Comparison of ENCODE assay signal across 11 cellular contexts in the genomic region with DNA sequence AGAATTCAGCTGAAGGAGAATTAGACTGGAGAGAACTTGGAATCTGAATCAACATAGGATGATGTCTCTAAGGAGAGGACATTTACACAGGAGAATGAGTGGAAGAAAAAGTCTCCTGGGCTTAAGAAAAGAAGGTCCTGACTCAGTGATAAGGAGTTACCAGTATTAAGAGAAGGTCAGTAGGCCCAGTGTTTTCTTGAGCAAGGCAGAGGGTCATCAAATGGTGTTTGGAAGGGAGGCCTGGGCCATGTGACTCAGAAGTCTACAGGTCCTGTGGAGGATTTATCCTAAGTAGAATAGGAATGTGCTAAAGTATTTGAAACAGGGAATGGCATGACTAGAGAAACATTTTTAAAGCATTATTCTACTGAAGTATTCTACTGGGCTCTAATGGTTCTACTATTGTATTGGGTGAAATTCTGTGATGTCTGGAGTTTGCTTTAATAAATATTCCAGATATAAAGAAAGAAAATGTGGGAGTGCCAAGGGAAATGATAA. TPM values are rescaled to one million over a fixed set of nuclear protein-coding genes. Genes with fewer than 3 reads are reported as not detected.
DNase-seq lines count a peak whose midpoint lies in the region; ATAC-seq, FAIRE-seq and TF ChIP-seq lines count a peak whose summit lies in the region.
"Not testable (repeated sequence)": the region's sequence is repeated elsewhere in the genome, so short reads cannot be mapped to it uniquely, and the experiment has no call there.
"Had no signal": no experiment of that assay in that cellular context is flagged by ENCODE, and none has a peak within 500 bp of the region (broad histone marks: within the 10 kb centered on the region; RNA-seq: fewer than 3 reads in every experiment).

No MANE protein-coding gene starts in this region.

- POLR2A ChIA-PET in K562 (lab: Yijun Ruan, JAX), result not testable (repeated sequence)

- H3K36me3 ChIP-seq in GM23248 (ENCODE audit: low read depth); K562 (ENCODE audit: control insufficient read depth, insufficient read depth, low read length); left lung: not testable (repeated sequence)

- H3K27ac Mint-ChIP-seq in HFFc6 (peak overlapping the region; percentile 28; the same call in 1 of the 2 replicates), chondrocyte (ENCODE audit: unreplicated experiment) (peak overlapping the region; percentile 63)

- H3K9me2 ChIP-seq in GM23248 (ENCODE audit: insufficient read depth), result not testable (repeated sequence)

- not testable (repeated sequence) for H3K4me3 ChIP-seq in GM23248, K562, left lung

- in situ Hi-C loops in GM23248 (cut with MboI); K562 (cut with MboI): not testable (repeated sequence)

- not testable (repeated sequence) for H3K9me3 Mint-ChIP-seq in HFFc6; chondrocyte (ENCODE audit: low read depth)

- H3K4me3 Mint-ChIP-seq in HFFc6; chondrocyte (ENCODE audit: unreplicated experiment): not testable (repeated sequence)

- not testable (repeated sequence) for FAIRE-seq in K562 (lab: Jason Lieb, UNC)

- not testable (repeated sequence) for H3K79me2 ChIP-seq in GM23248 (ENCODE audit: insufficient read depth); K562 (ENCODE audit: control insufficient read depth, insufficient read depth, low read length)

- H3K4me1 ChIP-seq in GM23248 (ENCODE audit: insufficient read depth); K562 (replicated peaks in 1 of 2; ENCODE audit: control insufficient read depth in 2 of 2, insufficient read depth in 2 of 2, low read length in 2 of 2); left lung: not testable (repeated sequence)

- not testable (repeated sequence) for DNase-seq in GM23248; HFFc6; K562 (ENCODE audit: extremely low read depth in 1 of 4, low spot score in 3 of 4); chondrocyte (ENCODE audit: low spot score); left lung

- H3K4me2 ChIP-seq in GM23248 (ENCODE audit: unreplicated experiment); K562 (ENCODE audit: insufficient read depth, low read length): not testable (repeated sequence)

- peak overlapping the region; percentile 15; the same call in 1 of the 2 replicates for H3K27ac ChIP-seq in GM23248
- not testable (repeated sequence) for H3K27ac ChIP-seq in K562 (ENCODE audit: extremely low read depth, low read depth, low read length); left lung

- not testable (repeated sequence) for H3K4me1 Mint-ChIP-seq in HFFc6 (ENCODE audit: low read depth); chondrocyte (ENCODE audit: low read depth)

- H3K27me3 Mint-ChIP-seq in HFFc6 (ENCODE audit: insufficient read depth); chondrocyte (ENCODE audit: low read depth): not testable (repeated sequence)

- BruUV-seq in K562 (replicated peaks; lab: Mats Ljungman, UMichigan), result not testable (repeated sequence)

- H2AFZ ChIP-seq in GM23248; K562 (ENCODE audit: low read depth, low read length): not testable (repeated sequence)

- H3K9ac ChIP-seq in GM23248; K562 (ENCODE audit: insufficient read depth in 1 of 2, low read depth in 2 of 2, low read length in 2 of 2): not testable (repeated sequence)

- not testable (repeated sequence) for TF ChIP-seq POLR2A in K562 (conservative IDR thresholded peaks at IDR 0.05)

- H3K9me1 ChIP-seq in K562 (ENCODE audit: control insufficient read depth, insufficient read depth, low read length), result not testable (repeated sequence)

- ATAC-seq in SK-N-SH treated with all-trans-retinoic acid at 6 μM for 48 hours (peak; percentile 49; the same call in 1 of the 3 replicates), K562 (peak; percentile 65), left lung (peak; percentile 21)

- not testable (repeated sequence) for TF ChIP-seq EP300 in K562 (IDR thresholded peaks at IDR 0.05; ENCODE audit: low read length)

- H3K27me3 ChIP-seq in GM23248 (replicated peaks; ENCODE audit: insufficient read depth); K562 (ENCODE audit: control insufficient read depth in 2 of 2, insufficient read depth in 2 of 2, low read length in 2 of 2); left lung: not testable (repeated sequence)

- H4K20me1 ChIP-seq in GM23248 (ENCODE audit: insufficient read depth); K562 (replicated peaks; ENCODE audit: control insufficient read depth, insufficient read depth, low read length): not testable (repeated sequence)

- not testable (repeated sequence) for TF ChIP-seq CTCF in HFFc6 (IDR thresholded peaks at IDR 0.05); K562 (IDR thresholded peaks at IDR 0.05 in 2 of 3, conservative IDR thresholded peaks at IDR 0.05 in 1 of 3; ENCODE audit: insufficient read depth in 2 of 3, low read depth in 1 of 3, low read length in 3 of 3); chondrocyte (IDR thresholded peaks at IDR 0.05); left lung (IDR thresholded peaks at IDR 0.05)

- H3K9me3 ChIP-seq in GM23248 (ENCODE audit: low read depth); K562 (replicated peaks; ENCODE audit: control insufficient read depth, insufficient read depth, low read depth, low read length); left lung: not testable (repeated sequence)

- H3K36me3 Mint-ChIP-seq in HFFc6 (ENCODE audit: low read depth); chondrocyte (ENCODE audit: low read depth): not testable (repeated sequence)

- CTCF ChIA-PET in K562 (lab: Yijun Ruan, JAX; ENCODE audit: low intra/inter-chr PET ratio), result not testable (repeated sequence)

- not testable (repeated sequence) for TF ChIP-seq RAD21 in K562 (CRISPR knock-in tag; conservative IDR thresholded peaks at IDR 0.05 in 1 of 2, IDR thresholded peaks at IDR 0.05 in 1 of 2)

- not testable (repeated sequence) for H3F3A ChIP-seq in GM23248 (ENCODE audit: insufficient read depth)

- intact Hi-C loops in K562 (cut with micrococcal nuclease); left lung (cut with DNase I): not testable (repeated sequence)

RNA-seq across cellular contexts. Expression of gene NUTM2E, which starts 39.0 kb away (rescaled TPM):
- not detected in 2 replicates for total RNA-seq in GM23248 (2014; rRNA removed; shearing (Covaris generic))
- polyA plus RNA-seq in GM23248 (2016; fragmentation: Nextera tagmentation; extraction: Ambion mirVana) (not detected in 2 replicates), K562 (2011; rRNA removed) (0.05 TPM in 1 of 2 replicates, not detected in the other), K562 (2014; fragmentation: Illumina TruSeq; extraction: Trizol) (0.04 and 0.18 TPM in 2 replicates), K562 (2014; fragmentation: Nextera tagmentation; extraction: Ambion mirVana) (not detected), K562 (2014; rRNA removed) (0.08 TPM in 1 of 2 replicates, not detected in the other)
- not detected for total RNA-seq in HFFc6 (2021; fragmentation: NEBNext Ultra II Directional; extraction: Animal tissue kit (Norgen Biotek cat#: 25700))
- 0.12 TPM in 1 of 2 replicates, not detected in the other for total RNA-seq in K562 (2011; cell fraction: chromatin; rRNA removed; ENCODE audit: low replicate concordance)
- total RNA-seq in K562 (2011; cell fraction: nucleolus; rRNA removed), result not detected in 2 replicates
- total RNA-seq in K562 (2011; cell fraction: nucleoplasm; rRNA removed), result 0.15 TPM in 1 of 2 replicates, not detected in the other
- total RNA-seq in K562 (2014; rRNA removed) (0.05 TPM in 1 of 2 replicates, not detected in the other), K562 (2014; rRNA removed; fragmentation: Illumina TruSeq; extraction: Trizol) (0.07 and 0.16 TPM in 2 replicates), K562 (2015; rRNA removed; fragmentation: Illumina TruSeq; extraction: Trizol) (0.11 TPM in 1 of 2 replicates, not detected in the other), K562 (2021) (0.09 and 0.20 TPM in 2 replicates), chondrocyte (0.52 to 0.80 TPM (median 0.74 TPM) in 3 replicates), left lung (not detected)
- 0.01 TPM in 1 of 2 replicates, not detected in the other for polyA plus RNA-seq in K562 (2011; cell fraction: cytosol; rRNA removed)
- 0.06 TPM in 1 of 2 replicates, not detected in the other for polyA plus RNA-seq in K562 (2011; cell fraction: nucleus; rRNA removed)
- polyA plus RNA-seq in K562 (2012), result 0.04 and 0.08 TPM in 2 replicates
- not detected in 2 replicates for polyA minus RNA-seq in K562 (2011; rRNA and poly(A)+ RNA removed)
- not detected in 2 replicates for polyA minus RNA-seq in K562 (2011; cell fraction: cytosol; rRNA and poly(A)+ RNA removed)
- polyA minus RNA-seq in K562 (2011; cell fraction: nucleus; rRNA and poly(A)+ RNA removed), result 0.13 and 0.22 TPM in 2 replicates
- total RNA-seq: CD4-positive, CD25-positive, alpha-beta regulatory T cell; G401 had no signal
- polyA plus RNA-seq: CD14-positive monocyte; CD4-positive, alpha-beta memory T cell; CD8-positive, alpha-beta memory T cell had no signal
